Comparison of ENCODE assay signal across 22 cellular contexts in genomic region chr13:94776300-94776699, GRCh38.
DNase-seq lines count a peak whose midpoint lies in the region; ATAC-seq, FAIRE-seq and TF ChIP-seq lines count a peak whose summit lies in the region.
"Had no signal": no experiment of that assay in that cellular context is flagged by ENCODE, and none has a peak within 500 bp of the region (broad histone marks: within the 10 kb centered on the region; RNA-seq: fewer than 3 reads in every experiment).

No MANE protein-coding gene starts in this region.

- no peak overlapping the region for H3K27ac Mint-ChIP-seq in GM23338
- no peak overlapping the region for H3K27ac Mint-ChIP-seq in stimulated activated memory B cell treated with anti-CD40 and anti-IgM and Interleukin-4, amounts not matched to agents 10 μg/mL and 1 μg/mL and 100 μg/mL, for 72 hours
- H3K27ac Mint-ChIP-seq: B cell; CD4-positive, alpha-beta T cell; CD8-positive, alpha-beta T cell had no signal

- no peaks in the 10 kb centered on the region for H3K36me3 Mint-ChIP-seq in GM23338 (ENCODE audit: low read depth)
- no peaks in the 10 kb centered on the region for H3K36me3 Mint-ChIP-seq in stimulated activated memory B cell treated with anti-CD40 and anti-IgM and Interleukin-4, amounts not matched to agents 10 μg/mL and 1 μg/mL and 100 μg/mL, for 72 hours
- H3K36me3 Mint-ChIP-seq: CD8-positive, alpha-beta T cell had no signal

- no peak overlapping the region for H2BK12ac ChIP-seq in neuronal stem cell (ENCODE audit: low read length)

- peak overlapping the region; percentile 88 for H3K18ac ChIP-seq in neuronal stem cell (ENCODE audit: low read length)

- no peaks in the 10 kb centered on the region for H3K79me1 ChIP-seq in neuronal stem cell (ENCODE audit: low read depth, low read length)

- CTCF ChIA-PET in K562 (lab: Yijun Ruan, JAX; ENCODE audit: low intra/inter-chr PET ratio): no interaction called here

- no peaks in the 10 kb centered on the region for H3K9me1 ChIP-seq in K562 (ENCODE audit: control insufficient read depth, insufficient read depth, low read length)

- H3K27ac ChIP-seq in GM23338 (ENCODE audit: low read depth): no peak overlapping the region
- no peak overlapping the region for H3K27ac ChIP-seq in K562 (ENCODE audit: extremely low read depth, low read depth, low read length)
- H3K27ac ChIP-seq in neuronal stem cell (replicated peaks; ENCODE audit: low read length): no peak overlapping the region
- H3K27ac ChIP-seq: 22Rv1; A549; BLaER1 treated with 17β-estradiol and CSF1 and Interleukin-3, amounts not matched to agents 10 nM and 100 nM; C4-2B had no signal

- H3K79me2 ChIP-seq in GM23338 (replicated peaks; ENCODE audit: insufficient read depth): no peaks in the 10 kb centered on the region
- H3K79me2 ChIP-seq in K562 (ENCODE audit: control insufficient read depth, insufficient read depth, low read length): no peaks in the 10 kb centered on the region

- TF ChIP-seq POLR2A in K562 (conservative IDR thresholded peaks at IDR 0.05): no peak

- H3K9ac ChIP-seq in K562 (ENCODE audit: insufficient read depth in 1 of 2, low read depth in 2 of 2, low read length in 2 of 2) (no peak overlapping the region), neuronal stem cell (ENCODE audit: low read depth, low read length, poor library complexity) (no peak overlapping the region)
- H3K9ac ChIP-seq: BLaER1 treated with 17β-estradiol and CSF1 and Interleukin-3, amounts not matched to agents 10 nM and 100 nM had no signal

- no peak for TF ChIP-seq EP300 in K562 (IDR thresholded peaks at IDR 0.05; ENCODE audit: low read length)

- intact Hi-C loops in K562 (cut with micrococcal nuclease): no loop called here

- no peak overlapping the region for H3K4me3 Mint-ChIP-seq in GM23338
- no peak overlapping the region for H3K4me3 Mint-ChIP-seq in stimulated activated memory B cell treated with anti-CD40 and anti-IgM and Interleukin-4, amounts not matched to agents 10 μg/mL and 1 μg/mL and 100 μg/mL, for 72 hours
- H3K4me3 Mint-ChIP-seq: B cell; CD4-positive, alpha-beta T cell; CD8-positive, alpha-beta T cell had no signal

- peak overlapping the region; percentile 57 for H2BK5ac ChIP-seq in neuronal stem cell (ENCODE audit: low read length)

- H3K4me3 ChIP-seq in GM23338 (no peak overlapping the region), K562 (no peak overlapping the region), neuronal stem cell (ENCODE audit: low read length in 2 of 2) (no peak overlapping the region)
- H3K4me3 ChIP-seq: A549; BLaER1 treated with 17β-estradiol and CSF1 and Interleukin-3, amounts not matched to agents 10 nM and 100 nM had no signal

- peak overlapping the region; percentile 67 for H2BK15ac ChIP-seq in neuronal stem cell (ENCODE audit: low read length)

- WGBS in K562 (ENCODE audit: insufficient coverage, low coverage, missing lambda C conversion rate): 3% methylated on average over 9 of the region's 11 CpGs
- no CpG with 5 or more reads among the region's 11 CpGs for WGBS in neuronal stem cell (ENCODE audit: extremely low coverage in 2 of 2, insufficient read length in 2 of 2, insufficient replicate concordance in 1 of 2), 2 donors

- peaks cover 8% of the 10 kb centered on the region for H3K27me3 Mint-ChIP-seq in GM23338 (ENCODE audit: insufficient read depth, low read depth, poor library complexity)
- H3K27me3 Mint-ChIP-seq in stimulated activated memory B cell treated with anti-CD40 and anti-IgM and Interleukin-4, amounts not matched to agents 10 μg/mL and 1 μg/mL and 100 μg/mL, for 72 hours: no peaks in the 10 kb centered on the region
- H3K27me3 Mint-ChIP-seq: B cell had no signal

- H3K4ac ChIP-seq in neuronal stem cell (ENCODE audit: low read length): no peak overlapping the region

- no TSS peak for BruUV-seq in K562 (replicated peaks; lab: Mats Ljungman, UMichigan)

- no peaks in the 10 kb centered on the region for H3K9me2 ChIP-seq in GM23338 (ENCODE audit: insufficient read depth)

- in situ Hi-C loops in K562 (cut with MboI): no loop called here

- POLR2A ChIA-PET in K562 (lab: Yijun Ruan, JAX): no interaction called here

- peaks cover 15% of the 10 kb centered on the region; the same call in 1 of the 2 replicates for H3K4me1 ChIP-seq in GM23338 (ENCODE audit: insufficient read depth)
- no peaks in the 10 kb centered on the region; a peak in 1 of 5 replicates for H3K4me1 ChIP-seq in K562 (replicated peaks in 1 of 2; ENCODE audit: control insufficient read depth in 2 of 2, insufficient read depth in 2 of 2, low read length in 2 of 2)
- H3K4me1 ChIP-seq in neuronal stem cell (ENCODE audit: control insufficient read depth in 2 of 2, insufficient read depth in 1 of 2, low read depth in 1 of 2, low read length in 2 of 2): peaks cover 0 to 6% of the 10 kb centered on the region in 2 donors
- H3K4me1 ChIP-seq: BLaER1 treated with 17β-estradiol and CSF1 and Interleukin-3, amounts not matched to agents 10 nM and 100 nM; Caco-2 had no signal

- H3K9me3 ChIP-seq in K562 (replicated peaks; ENCODE audit: control insufficient read depth, insufficient read depth, low read depth, low read length) (no peaks in the 10 kb centered on the region), neuronal stem cell (replicated peaks in 1 of 2; ENCODE audit: control insufficient read depth in 2 of 2, insufficient read depth in 1 of 2, low read depth in 1 of 2, low read length in 2 of 2) (peaks cover 2 to 3% of the 10 kb centered on the region in 2 donors)
- H3K9me3 ChIP-seq: A549, Caco-2 had no signal

- H3K4me2 ChIP-seq in GM23338 (no peak overlapping the region), K562 (ENCODE audit: insufficient read depth, low read length) (peak overlapping the region; percentile 11; the same call in 1 of the 2 replicates), neuronal stem cell (ENCODE audit: insufficient read depth, low read length, poor library complexity, severe bottlenecking) (no peak overlapping the region)
- H3K4me2 ChIP-seq: A549; BLaER1 treated with 17β-estradiol and CSF1 and Interleukin-3, amounts not matched to agents 10 nM and 100 nM had no signal

- peak overlapping the region; percentile 67 for H2BK120ac ChIP-seq in neuronal stem cell (ENCODE audit: low read depth, low read length)

- H3K23ac ChIP-seq in neuronal stem cell (ENCODE audit: low read depth, low read length, poor library complexity): peak overlapping the region; percentile 67

- no peak overlapping the region for H3K14ac ChIP-seq in neuronal stem cell (ENCODE audit: low read length)

- FAIRE-seq in K562 (lab: Jason Lieb, UNC): no peak
- FAIRE-seq: A549, D721Med, G401.6, GM12891 had no signal

- H3K27me3 ChIP-seq in GM23338 (ENCODE audit: insufficient read depth) (no peaks in the 10 kb centered on the region), K562 (ENCODE audit: control insufficient read depth in 2 of 2, insufficient read depth in 2 of 2, low read length in 2 of 2) (no peaks in the 10 kb centered on the region; a peak in 1 of 5 replicates), neuronal stem cell (ENCODE audit: control insufficient read depth in 3 of 3, insufficient read depth in 3 of 3, low read depth in 1 of 3, low read length in 3 of 3) (no peaks in the 10 kb centered on the region)
- H3K27me3 ChIP-seq: BLaER1 treated with 17β-estradiol and CSF1 and Interleukin-3, amounts not matched to agents 10 nM and 100 nM had no signal

- no peaks in the 10 kb centered on the region for H3F3A ChIP-seq in GM23338 (replicated peaks; ENCODE audit: low read depth)

- H4K20me1 ChIP-seq in GM23338 (replicated peaks; ENCODE audit: insufficient read depth): no peaks in the 10 kb centered on the region
- H4K20me1 ChIP-seq in K562 (replicated peaks; ENCODE audit: control insufficient read depth, insufficient read depth, low read length): no peaks in the 10 kb centered on the region
- H4K20me1 ChIP-seq: BLaER1 treated with 17β-estradiol and CSF1 and Interleukin-3, amounts not matched to agents 10 nM and 100 nM had no signal

- H3K4me1 Mint-ChIP-seq in GM23338: peaks cover 14% of the 10 kb centered on the region; the same call in 2 of the 3 replicates
- no peaks in the 10 kb centered on the region for H3K4me1 Mint-ChIP-seq in stimulated activated memory B cell treated with anti-CD40 and anti-IgM and Interleukin-4, amounts not matched to agents 10 μg/mL and 1 μg/mL and 100 μg/mL, for 72 hours
- H3K4me1 Mint-ChIP-seq: B cell had no signal

- H4K8ac ChIP-seq in neuronal stem cell (ENCODE audit: low read depth, low read length): no peak overlapping the region

- H3K36me3 ChIP-seq in GM23338 (ENCODE audit: insufficient read depth) (no peaks in the 10 kb centered on the region), K562 (ENCODE audit: control insufficient read depth, insufficient read depth, low read length) (no peaks in the 10 kb centered on the region), neuronal stem cell (replicated peaks in 1 of 2; ENCODE audit: control insufficient read depth in 2 of 2, insufficient read depth in 2 of 2, low read length in 2 of 2) (no peaks in the 10 kb centered on the region)
- H3K36me3 ChIP-seq: BLaER1 treated with 17β-estradiol and CSF1 and Interleukin-3, amounts not matched to agents 10 nM and 100 nM had no signal

- H2AK5ac ChIP-seq in neuronal stem cell (ENCODE audit: low read depth, low read length): peak overlapping the region; percentile 96

- no peak for ATAC-seq in GM23338
- peak; percentile 66 for ATAC-seq in K562
- peak; percentile 24 for ATAC-seq in stimulated activated memory B cell treated with anti-CD40 and anti-IgM and Interleukin-4, amounts not matched to agents 10 μg/mL and 1 μg/mL and 100 μg/mL, for 72 hours
- ATAC-seq: A549; CD8-positive, alpha-beta T cell had no signal

- H2AFZ ChIP-seq in GM23338 (peak overlapping the region; percentile 39; the same call in 1 of the 2 replicates), K562 (ENCODE audit: low read depth, low read length) (no peak overlapping the region), neuronal stem cell (ENCODE audit: low read length) (no peak overlapping the region)

- DNase-seq in GM23338 (ENCODE audit: low spot score) (no peak), K562 (ENCODE audit: extremely low read depth in 1 of 4, low spot score in 3 of 4) (no peak), neuronal stem cell (ENCODE audit: low spot score) (no peak), RPMI8226 (no peak), NCI-H1694 (lab: John Stamatoyannopoulos, UW) (no peak), HT-29 (ENCODE audit: low spot score) (no peak)
- DNase-seq: AML-193; Caco-2; Calu3; CD4-positive, alpha-beta T cell; CD8-positive, alpha-beta T cell; DMS79 treated with DMSO at 0.1 percent for 48 hours; GF-D8 had no signal

- TF ChIP-seq CTCF in GM23338 (conservative IDR thresholded peaks at IDR 0.05; ENCODE audit: low read depth in 2 of 2) (no peak), K562 (IDR thresholded peaks at IDR 0.05 in 2 of 3, conservative IDR thresholded peaks at IDR 0.05 in 1 of 3; ENCODE audit: insufficient read depth in 2 of 3, low read depth in 1 of 3, low read length in 3 of 3) (no peak)

- no peak for TF ChIP-seq RAD21 in K562 (CRISPR knock-in tag; conservative IDR thresholded peaks at IDR 0.05 in 1 of 2, IDR thresholded peaks at IDR 0.05 in 1 of 2)

- no peak overlapping the region for H4K91ac ChIP-seq in neuronal stem cell (ENCODE audit: low read depth, low read length, poor library complexity)

- no peaks in the 10 kb centered on the region for H3K9me3 Mint-ChIP-seq in GM23338
- H3K9me3 Mint-ChIP-seq in stimulated activated memory B cell treated with anti-CD40 and anti-IgM and Interleukin-4, amounts not matched to agents 10 μg/mL and 1 μg/mL and 100 μg/mL, for 72 hours: no peaks in the 10 kb centered on the region
- H3K9me3 Mint-ChIP-seq: CD4-positive, alpha-beta T cell; CD8-positive, alpha-beta T cell had no signal
